In the genomic region with DNA sequence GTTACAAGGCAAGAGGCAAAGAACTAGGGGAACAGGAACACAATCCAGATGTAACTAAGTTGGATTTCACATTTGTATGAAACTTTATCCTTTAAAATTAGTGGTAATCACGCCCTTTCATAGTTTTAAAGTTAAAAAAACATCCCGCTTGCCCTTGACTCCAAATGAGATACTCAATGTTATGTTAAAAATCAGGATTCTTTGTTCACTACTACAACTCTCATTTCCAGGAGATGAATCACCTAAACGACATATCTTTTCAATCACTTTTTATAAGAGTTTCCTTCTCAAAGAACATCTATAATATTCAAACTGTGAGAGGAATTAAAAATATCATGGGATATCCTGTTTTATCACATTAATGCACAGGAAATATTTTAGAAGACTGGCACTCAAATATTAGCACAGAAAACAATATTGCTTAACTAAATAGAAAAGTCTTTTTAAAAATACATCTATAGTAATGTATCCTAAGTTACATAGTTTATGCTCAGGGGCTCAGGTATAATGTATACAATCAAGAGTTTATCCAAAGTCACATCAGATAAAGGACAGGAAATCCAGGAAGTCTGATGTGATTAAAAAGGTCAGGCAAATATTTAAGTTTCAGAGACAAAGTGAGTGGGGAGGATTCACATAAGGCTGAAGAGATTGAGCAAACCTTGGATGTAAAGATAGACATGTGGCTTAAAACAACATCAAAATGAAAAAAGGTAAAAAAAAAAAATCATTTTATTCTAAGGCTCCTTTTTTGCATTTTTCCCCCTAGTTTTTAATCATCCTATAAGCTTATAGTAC, we compare ENCODE assay signal across 20 cellular contexts. TPM values are rescaled to one million over a fixed set of nuclear protein-coding genes. Genes with fewer than 3 reads are reported as not detected.
"Had no signal": no experiment of that assay in that cellular context is flagged by ENCODE, and none has a peak within 500 bp of the region (broad histone marks: within the 10 kb centered on the region; RNA-seq: fewer than 3 reads in every experiment).

No MANE protein-coding gene starts in this region.

- H3K4me1 Mint-ChIP-seq: activated CD4-positive, alpha-beta T cell treated with anti-CD3 and anti-CD28 coated beads, Interleukin-2, amount 10 ng/mL, durations not matched to agents 7 days and 5 days; activated naive CD4-positive, alpha-beta T cell treated with anti-CD3 and anti-CD28 coated beads, Interleukin-2, amount 50 U/mL, for 24 hours; memory B cell; naive B cell; neural crest cell had no signal

- H3K36me3 Mint-ChIP-seq: activated naive CD4-positive, alpha-beta T cell treated with anti-CD3 and anti-CD28 coated beads, Interleukin-2, amount 50 U/mL, for 24 hours; memory B cell; naive B cell had no signal

- H3K4me3 ChIP-seq: mucosa of descending colon, right atrium auricular region, tibial artery had no signal

- H3K27me3 Mint-ChIP-seq: activated CD4-positive, alpha-beta T cell treated with anti-CD3 and anti-CD28 coated beads, Interleukin-2, amount 10 ng/mL, durations not matched to agents 7 days and 5 days; activated naive CD4-positive, alpha-beta T cell treated with anti-CD3 and anti-CD28 coated beads, Interleukin-2, amount 50 U/mL, for 24 hours; effector memory CD8-positive, alpha-beta T cell; memory B cell; naive B cell; progenitor cell of endocrine pancreas had no signal

- H3K27me3 ChIP-seq: right atrium auricular region, tibial artery had no signal

- H3K4me3 Mint-ChIP-seq: activated CD4-positive, alpha-beta T cell treated with anti-CD3 and anti-CD28 coated beads, Interleukin-2, amount 10 ng/mL, durations not matched to agents 7 days and 5 days; activated naive CD4-positive, alpha-beta T cell treated with anti-CD3 and anti-CD28 coated beads, Interleukin-2, amount 50 U/mL, for 24 hours; effector memory CD8-positive, alpha-beta T cell; memory B cell; naive B cell; neural crest cell had no signal

- ATAC-seq: effector memory CD8-positive, alpha-beta T cell; left ventricle myocardium superior; mucosa of descending colon had no signal

- H3K27ac ChIP-seq: right atrium auricular region, tibial artery had no signal

- H3K27ac Mint-ChIP-seq: activated CD4-positive, alpha-beta T cell treated with anti-CD3 and anti-CD28 coated beads, Interleukin-2, amount 10 ng/mL, durations not matched to agents 7 days and 5 days; activated naive CD4-positive, alpha-beta T cell treated with anti-CD3 and anti-CD28 coated beads, Interleukin-2, amount 50 U/mL, for 24 hours; effector memory CD8-positive, alpha-beta T cell; memory B cell; naive B cell; progenitor cell of endocrine pancreas had no signal

- H3K9me3 Mint-ChIP-seq: activated CD4-positive, alpha-beta T cell treated with anti-CD3 and anti-CD28 coated beads, Interleukin-2, amount 10 ng/mL, durations not matched to agents 7 days and 5 days; activated naive CD4-positive, alpha-beta T cell treated with anti-CD3 and anti-CD28 coated beads, Interleukin-2, amount 50 U/mL, for 24 hours; neural crest cell had no signal

- H3K36me3 ChIP-seq: right atrium auricular region, tibial artery had no signal

- H3K9me3 ChIP-seq: mucosa of descending colon, right atrium auricular region, tibial artery had no signal

- DNase-seq: activated CD4-positive, alpha-beta T cell treated with anti-CD3 and anti-CD28 coated beads, Interleukin-2, amount 10 ng/mL, durations not matched to agents 7 days and 5 days; activated CD8-positive, alpha-beta memory T cell treated with anti-CD3 and anti-CD28 coated beads, Interleukin-2, amount 50 U/mL, for 4 hours; activated effector memory CD4-positive, alpha-beta T cell treated with anti-CD3 and anti-CD28 coated beads, Interleukin-2, amount 50 U/mL, for 16 hours; activated T-cell treated with anti-CD3 and anti-CD28 coated beads, Interleukin-2, amount 50 U/mL, for 48 hours; effector memory CD8-positive, alpha-beta T cell; foreskin melanocyte; kidney glomerular epithelial cell; left ventricle myocardium superior; mucosa of descending colon; naive B cell; stimulated activated CD4-positive, alpha-beta T cell treated with anti-CD3 and anti-CD28 coated beads, Interleukin-2, amount 100 ng/mL, for 24 hours; stimulated activated naive CD4-positive, alpha-beta T cell treated with Interleukin-2 at 50 U/mL for 16 hours; T1000; tibial artery had no signal

RNA-seq across cellular contexts. Expression of a gene that starts 41.9 kb away (rescaled TPM):
- total RNA-seq: activated CD4-positive, alpha-beta T cell treated with anti-CD3 and anti-CD28 coated beads, Interleukin-2, amount 10 ng/mL, durations not matched to agents 7 days and 5 days; T-helper 1 cell treated with Interleukin-12 subunit alpha and Interleukin-12 subunit beta and Interleukin-4 antibody, amounts not matched to agents 30 ng/mL and 1 ng/mL, for 36 hours had no signal
